Comparison of ENCODE assay signal across 1 cellular context in genomic region chr1:25022361-25023189, GRCh38.
TF ChIP-seq lines count a peak whose summit lies in the region.

No MANE protein-coding gene starts in this region.

TF ChIP-seq in HepG2, 621 proteins besides CTCF, POLR2A, EP300 and RAD21 (continued from another document):
- TF ChIP-seq AKNA (CRISPR knock-in tag; IDR thresholded peaks at IDR 0.05; ENCODE audit: borderline replicate concordance), result no peak
- TF ChIP-seq HDAC1 (CRISPR knock-in tag; IDR thresholded peaks at IDR 0.05), result 0 out of 2 replicates have a peak, but pooled peaks have one; percentile 25
- no peak for TF ChIP-seq ATRX (CRISPR knock-in tag; IDR thresholded peaks at IDR 0.05; ENCODE audit: borderline replicate concordance)
- TF ChIP-seq ZFP62 (CRISPR knock-in tag; IDR thresholded peaks at IDR 0.05), result no peak
- TF ChIP-seq NCOA5 (CRISPR knock-in tag; IDR thresholded peaks at IDR 0.05), result no peak
- no peak for TF ChIP-seq IRF9 (CRISPR knock-in tag; IDR thresholded peaks at IDR 0.05; ENCODE audit: borderline replicate concordance)
- TF ChIP-seq ZNF703 (CRISPR knock-in tag; IDR thresholded peaks at IDR 0.05; ENCODE audit: borderline replicate concordance), result no peak
- no peak for TF ChIP-seq MXD4 (CRISPR knock-in tag; IDR thresholded peaks at IDR 0.05)
- 0 out of 2 replicates have a peak, but pooled peaks have one; percentile 5 for TF ChIP-seq RXRB (CRISPR knock-in tag; IDR thresholded peaks at IDR 0.05; ENCODE audit: borderline replicate concordance)
- TF ChIP-seq ZBTB10 (CRISPR knock-in tag; IDR thresholded peaks at IDR 0.05; ENCODE audit: borderline replicate concordance), result peak; percentile 79; the same call in 1 of the 2 replicates
- TF ChIP-seq PRDM10 (CRISPR knock-in tag; IDR thresholded peaks at IDR 0.05; ENCODE audit: low read depth), result no peak
- TF ChIP-seq ZFX (CRISPR knock-in tag; IDR thresholded peaks at IDR 0.05; ENCODE audit: low read depth), result peak; percentile 34
- no peak for TF ChIP-seq ZNF776 (CRISPR knock-in tag; IDR thresholded peaks at IDR 0.05)
- TF ChIP-seq ZNF44 (CRISPR knock-in tag; IDR thresholded peaks at IDR 0.05), result no peak
- TF ChIP-seq FOSL2 (CRISPR knock-in tag; IDR thresholded peaks at IDR 0.05), result peak; percentile 79
- TF ChIP-seq CHD2 (IDR thresholded peaks at IDR 0.05; ENCODE audit: low read depth, low read length), result no peak
- TF ChIP-seq TAF15 (IDR thresholded peaks at IDR 0.05; ENCODE audit: low read depth, low read length, poor library complexity, severe bottlenecking), result no peak
- TF ChIP-seq DPF2 (CRISPR knock-in tag; IDR thresholded peaks at IDR 0.05; ENCODE audit: borderline replicate concordance, low read depth), result no peak
- TF ChIP-seq KAT7 (CRISPR knock-in tag; IDR thresholded peaks at IDR 0.05; ENCODE audit: borderline replicate concordance), result no peak
- TF ChIP-seq ZEB1 (IDR thresholded peaks at IDR 0.05; ENCODE audit: insufficient replicate concordance, low read depth), result no peak
- peak; percentile 78 for TF ChIP-seq HNRNPLL (IDR thresholded peaks at IDR 0.05; ENCODE audit: low read depth, low read length, poor library complexity, severe bottlenecking)
- TF ChIP-seq CEBPB (IDR thresholded peaks at IDR 0.05; ENCODE audit: borderline replicate concordance, low read depth, low read length), result no peak
- no peak for TF ChIP-seq ATF7 (IDR thresholded peaks at IDR 0.05)
- TF ChIP-seq ATF7 (CRISPR knock-in tag; IDR thresholded peaks at IDR 0.05), result no peak
- peak; percentile 33; the same call in 1 of the 2 replicates for TF ChIP-seq PAXIP1 (CRISPR knock-in tag; conservative IDR thresholded peaks at IDR 0.05)
